Comparison of ENCODE assay signal across 9 cellular contexts in genomic region chr5:154860765-154861164, GRCh38. TPM values are rescaled to one million over a fixed set of nuclear protein-coding genes. Genes with fewer than 3 reads are reported as not detected.
A peak's percentile ranks its signal among the peaks of the same experiment; 100 is the strongest.
DNase-seq lines count a peak whose midpoint lies in the region; ATAC-seq, FAIRE-seq and TF ChIP-seq lines count a peak whose summit lies in the region.
"Had no signal": no experiment of that assay in that cellular context is flagged by ENCODE, and none has a peak within 500 bp of the region (broad histone marks: within the 10 kb centered on the region; RNA-seq: fewer than 3 reads in every experiment).

No MANE protein-coding gene starts in this region.

- H3K9me3 Mint-ChIP-seq in CD8-positive, alpha-beta memory T cell: no peaks in the 10 kb centered on the region

- H3K4me3 ChIP-seq in CD8-positive, alpha-beta memory T cell (ENCODE audit: low read length): peak overlapping the region; percentile 87
- H3K4me3 ChIP-seq in colonic mucosa (peak overlapping the region; percentile 78), neutrophil (ENCODE audit: low read depth in 1 of 2, low read length in 1 of 2) (peak overlapping the region; percentile 91 to 98)

- H3K27ac ChIP-seq in CD8-positive, alpha-beta memory T cell (ENCODE audit: low read depth, low read length): peak overlapping the region; percentile 99
- H3K27ac ChIP-seq in colonic mucosa (peak overlapping the region; percentile 99), neutrophil (peak overlapping the region; percentile 95)

- H3K9me3 ChIP-seq in CD8-positive, alpha-beta memory T cell (ENCODE audit: low read length): no peaks in the 10 kb centered on the region
- H3K9me3 ChIP-seq in colonic mucosa: no peaks in the 10 kb centered on the region
- H3K9me3 ChIP-seq in neutrophil: no peaks in the 10 kb centered on the region

- peaks cover 18% of the 10 kb centered on the region for H3K36me3 ChIP-seq in CD8-positive, alpha-beta memory T cell (ENCODE audit: insufficient read depth, low read length)
- no peaks in the 10 kb centered on the region for H3K36me3 ChIP-seq in colonic mucosa
- H3K36me3 ChIP-seq in neutrophil: peaks cover 28% of the 10 kb centered on the region

- no peak for ATAC-seq in GM21360 (IDR thresholded peaks at IDR 0.05; ENCODE audit: unreplicated experiment)

- POLR2A ChIA-PET in CD8-positive, alpha-beta memory T cell (lab: Charles Lee): no interaction called here

- intact Hi-C loops in colonic mucosa (cut with DNase I): no loop called here

- H3K4me1 ChIP-seq in CD8-positive, alpha-beta memory T cell (ENCODE audit: insufficient read depth, low read length): peaks cover 42% of the 10 kb centered on the region
- H3K4me1 ChIP-seq in colonic mucosa (peaks cover 12% of the 10 kb centered on the region), neutrophil (ENCODE audit: control insufficient read depth in 1 of 2, insufficient read depth in 1 of 2, low read depth in 1 of 2, low read length in 1 of 2) (peaks cover 33 to 38% of the 10 kb centered on the region in 2 experiments)

- CTCF ChIA-PET in CD8-positive, alpha-beta memory T cell (lab: Charles Lee): no interaction called here

- H3K27me3 ChIP-seq in CD8-positive, alpha-beta memory T cell (ENCODE audit: insufficient read depth, low read length, poor library complexity, severe bottlenecking): no peaks in the 10 kb centered on the region
- H3K27me3 ChIP-seq in colonic mucosa (no peaks in the 10 kb centered on the region), neutrophil (no peaks in the 10 kb centered on the region)

- H3K9ac ChIP-seq in colonic mucosa (ENCODE audit: low read depth in 2 of 2, low read length in 2 of 2): peak overlapping the region in 1 of 2 donors; percentile 93

- TF ChIP-seq CTCF in colonic mucosa (IDR thresholded peaks at IDR 0.05): no peak
- no peak for TF ChIP-seq CTCF in neutrophil (IDR thresholded peaks at IDR 0.05)
- TF ChIP-seq CTCF in D721Med (IDR thresholded peaks at IDR 0.05; ENCODE audit: insufficient read depth, missing control alignments): no peak

- peaks cover 0 to 57% (median 10%) of the 10 kb centered on the region in 3 donors for H3K36me3 Mint-ChIP-seq in CD8-positive, alpha-beta memory T cell

- peak overlapping the region; percentile 86 to 94 (median 92) for H3K4me3 Mint-ChIP-seq in CD8-positive, alpha-beta memory T cell

- no peaks in the 10 kb centered on the region for H3K27me3 Mint-ChIP-seq in CD8-positive, alpha-beta memory T cell

- DNase-seq in CD8-positive, alpha-beta memory T cell: no peak
- DNase-seq in NOMO-1 treated with DMSO at 0.1 percent for 48 hours (lab: John Stamatoyannopoulos, UW; ENCODE audit: unreplicated experiment): peak; percentile 76
- DNase-seq in colonic mucosa: no peak
- no peak for DNase-seq in D721Med (ENCODE audit: insufficient read length, low spot score)
- DNase-seq in KG1 (lab: John Stamatoyannopoulos, UW): no peak
- no peak for DNase-seq in NCI-H2107 (lab: John Stamatoyannopoulos, UW)

- no peak for FAIRE-seq in D721Med (lab: Jason Lieb, UNC)
- FAIRE-seq: GM18507 had no signal

- H3K27ac Mint-ChIP-seq in CD8-positive, alpha-beta memory T cell: peak overlapping the region; percentile 92 to 100 (median 99)

- H3K4me1 Mint-ChIP-seq in CD8-positive, alpha-beta memory T cell: peaks cover 52 to 64% (median 63%) of the 10 kb centered on the region in 3 donors

RNA-seq across cellular contexts. Expression of gene CNOT8, which starts 2.3 kb away (rescaled TPM):
- 10 to 100 TPM; 47.7 to 52.7 TPM for total RNA-seq in CD8-positive, alpha-beta memory T cell
- 154 TPM for polyA plus RNA-seq in CD8-positive, alpha-beta memory T cell
- 10 to 100 TPM; 64.0 to 84.0 TPM for total RNA-seq in colonic mucosa

RNA-seq across cellular contexts. Expression of gene FAXDC2, which starts 10.4 kb away (rescaled TPM):
- total RNA-seq in CD8-positive, alpha-beta memory T cell: under 1 TPM in 1 of 2 experiments, not detected in 1; 0.18 TPM
- polyA plus RNA-seq in CD8-positive, alpha-beta memory T cell: 1.0 TPM
- total RNA-seq in colonic mucosa: 10 to 100 TPM in 1 of 2 donors, 1 to 10 TPM in 1; 7.0 to 20.8 TPM

Comparison
In these comparisons a context has a peak if more than half of its experiments do, and no peak if none do; other contexts are left out.
1. RNA of gene FAXDC2, which starts 10.4 kb away (total RNA-seq): 7.0 to 20.8 TPM in colonic mucosa; 0.18 TPM in CD8-positive, alpha-beta memory T cell; every median in the first group is over 4 times any median in the second.
2. Peak in every context shown above with its lines, with median percentiles within 50 percentile points of each other: H3K27ac ChIP-seq and H3K4me3 ChIP-seq.